ENCODE assay signal across 24 cellular contexts in the genomic region with DNA sequence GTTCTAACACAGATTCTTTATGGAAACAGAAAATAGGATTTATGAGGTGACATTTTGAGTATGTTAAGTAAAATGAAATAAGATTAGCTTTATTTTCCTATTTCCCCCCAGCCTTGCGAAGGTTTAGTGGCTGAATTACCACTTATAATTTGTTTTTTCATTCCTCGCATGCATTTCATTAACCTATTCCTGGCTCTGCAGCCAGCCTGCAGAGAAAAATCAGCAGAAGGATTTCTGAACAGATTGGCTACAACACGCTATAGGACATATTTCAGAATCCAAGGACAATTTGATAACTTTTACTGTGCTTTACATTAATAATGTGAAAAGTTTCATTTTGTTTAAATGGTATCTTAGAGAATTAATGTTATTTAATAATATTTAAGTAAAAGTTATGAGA.
"Had no signal": no experiment of that assay in that cellular context is flagged by ENCODE, and none has a peak within 500 bp of the region (broad histone marks: within the 10 kb centered on the region; RNA-seq: fewer than 3 reads in every experiment).

No MANE protein-coding gene starts in this region.

- H3K27ac Mint-ChIP-seq: effector memory CD8-positive, alpha-beta T cell; endodermal cell; mesothelial cell of epicardium; naive B cell had no signal

- DNase-seq: dermis blood vessel endothelial cell; effector CD8-positive, alpha-beta T cell; effector memory CD8-positive, alpha-beta T cell; endodermal cell; erythroblast; esophagus squamous epithelium; foreskin fibroblast; foreskin melanocyte; gastrocnemius medialis; glutamatergic neuron; head of caudate nucleus; heart right ventricle; hippocampal formation; left cardiac atrium; left lung; left ventricle myocardium superior; lower lobe of right lung; mesenchymal stem cell; mucosa of descending colon; naive B cell had no signal

- H3K4me1 Mint-ChIP-seq: naive B cell had no signal

- H3K36me3 Mint-ChIP-seq: mesothelial cell of epicardium, naive B cell had no signal

- H3K9me3 Mint-ChIP-seq: effector memory CD8-positive, alpha-beta T cell; endodermal cell; mesothelial cell of epicardium had no signal

- H3K4me3 ChIP-seq: coronary artery, esophagus squamous epithelium, gastrocnemius medialis, heart right ventricle, left lung, lower lobe of right lung, mucosa of descending colon had no signal

- H3K27ac ChIP-seq: coronary artery, epithelial cell of prostate, esophagus squamous epithelium, gastrocnemius medialis, heart right ventricle, left lung, lower lobe of right lung had no signal

- ATAC-seq: effector memory CD8-positive, alpha-beta T cell; esophagus mucosa; gastrocnemius medialis; heart right ventricle; left cardiac atrium; left lung; left ventricle myocardium superior; lower lobe of right lung; mucosa of descending colon had no signal

- H3K36me3 ChIP-seq: esophagus squamous epithelium, gastrocnemius medialis, heart right ventricle, left lung, lower lobe of right lung had no signal

- H3K4me3 Mint-ChIP-seq: effector memory CD8-positive, alpha-beta T cell; endodermal cell; mesothelial cell of epicardium; naive B cell had no signal

- H3K27me3 ChIP-seq: esophagus squamous epithelium, gastrocnemius medialis, heart right ventricle, left lung had no signal

- H3K4me1 ChIP-seq: esophagus squamous epithelium, gastrocnemius medialis, left lung, lower lobe of right lung had no signal

- H3K27me3 Mint-ChIP-seq: effector memory CD8-positive, alpha-beta T cell had no signal
